In genomic region chr2:159933727-159934049, GRCh38 we compare ENCODE assay signal across 11 cellular contexts. TPM values are rescaled to one million over a fixed set of nuclear protein-coding genes. Genes with fewer than 3 reads are reported as not detected.
DNase-seq lines count a peak whose midpoint lies in the region; ATAC-seq lines count a peak whose summit lies in the region.
"Had no signal": no experiment of that assay in that cellular context is flagged by ENCODE, and none has a peak within 500 bp of the region (broad histone marks: within the 10 kb centered on the region; RNA-seq: fewer than 3 reads in every experiment).

No MANE protein-coding gene starts in this region.

- H3K9me3 ChIP-seq in GM23248 (ENCODE audit: low read depth), result no peaks in the 10 kb centered on the region

- H3K27me3 ChIP-seq in GM23248 (replicated peaks; ENCODE audit: insufficient read depth), result no peaks in the 10 kb centered on the region

- H4K20me1 ChIP-seq in GM23248 (ENCODE audit: insufficient read depth), result no peaks in the 10 kb centered on the region

- H3K4me3 Mint-ChIP-seq in activated naive CD8-positive, alpha-beta T cell treated with anti-CD3 and anti-CD28 coated beads, Interleukin-2, amount 50 U/mL, for 24 hours, result no peak overlapping the region
- H3K4me3 Mint-ChIP-seq: T-helper 17 cell had no signal

- H3K4me3 ChIP-seq in GM23248, result no peak overlapping the region

- H3K79me2 ChIP-seq in GM23248 (ENCODE audit: insufficient read depth), result no peaks in the 10 kb centered on the region

- no peaks in the 10 kb centered on the region for H3F3A ChIP-seq in GM23248 (ENCODE audit: insufficient read depth)

- peaks cover 2% of the 10 kb centered on the region for H3K4me1 Mint-ChIP-seq in activated naive CD8-positive, alpha-beta T cell treated with anti-CD3 and anti-CD28 coated beads, Interleukin-2, amount 50 U/mL, for 24 hours

- DNase-seq in GM04503 (ENCODE audit: low read depth), result peak; percentile 11
- DNase-seq in astrocyte of the hippocampus (ENCODE audit: low read depth, low spot score), result peak; percentile 13
- DNase-seq in activated naive CD8-positive, alpha-beta T cell treated with anti-CD3 and anti-CD28 coated beads, Interleukin-2, amount 50 U/mL, for 24 hours, result no peak
- no peak for DNase-seq in DMS53 treated with DMSO at 0.1 percent for 48 hours (lab: John Stamatoyannopoulos, UW; ENCODE audit: unreplicated experiment)
- DNase-seq in GM23248, result no peak
- DNase-seq: COR-L47, IMR-90, T-helper 17 cell had no signal

- H3K36me3 Mint-ChIP-seq in activated naive CD8-positive, alpha-beta T cell treated with anti-CD3 and anti-CD28 coated beads, Interleukin-2, amount 50 U/mL, for 24 hours (ENCODE audit: low read depth), result no peaks in the 10 kb centered on the region

- ATAC-seq in GM21367 (IDR thresholded peaks at IDR 0.05; ENCODE audit: unreplicated experiment) (peak; percentile 85), HG03280 (IDR thresholded peaks at IDR 0.05; ENCODE audit: unreplicated experiment) (peak; percentile 85), esophagus mucosa (no peak)
- no peak for ATAC-seq in activated naive CD8-positive, alpha-beta T cell treated with anti-CD3 and anti-CD28 coated beads, Interleukin-2, amount 50 U/mL, for 24 hours
- ATAC-seq: T-helper 17 cell had no signal

- H3K9me2 ChIP-seq in GM23248 (ENCODE audit: insufficient read depth), result no peaks in the 10 kb centered on the region

- H3K4me1 ChIP-seq in GM23248 (ENCODE audit: insufficient read depth), result no peaks in the 10 kb centered on the region

- no peak overlapping the region for H3K27ac Mint-ChIP-seq in activated naive CD8-positive, alpha-beta T cell treated with anti-CD3 and anti-CD28 coated beads, Interleukin-2, amount 50 U/mL, for 24 hours
- H3K27ac Mint-ChIP-seq: T-helper 17 cell had no signal

- no peaks in the 10 kb centered on the region for H3K27me3 Mint-ChIP-seq in activated naive CD8-positive, alpha-beta T cell treated with anti-CD3 and anti-CD28 coated beads, Interleukin-2, amount 50 U/mL, for 24 hours

- H3K4me2 ChIP-seq in GM23248 (ENCODE audit: unreplicated experiment), result no peak overlapping the region

- H3K27ac ChIP-seq in GM23248, result no peak overlapping the region

- H3K9ac ChIP-seq in GM23248, result no peak overlapping the region

- peaks cover 4% of the 10 kb centered on the region for H3K9me3 Mint-ChIP-seq in activated naive CD8-positive, alpha-beta T cell treated with anti-CD3 and anti-CD28 coated beads, Interleukin-2, amount 50 U/mL, for 24 hours

- WGBS in GM23248 (ENCODE audit: low coverage in 1 of 2, low lambda C conversion rate in 2 of 2, missing lambda C conversion rate in 2 of 2), 2 experiments, result 67 to 68% methylated on average over 2 of the region's 2 CpGs

- no peaks in the 10 kb centered on the region for H3K36me3 ChIP-seq in GM23248 (ENCODE audit: low read depth)

- no peak overlapping the region for H2AFZ ChIP-seq in GM23248

- in situ Hi-C loops in GM23248 (cut with MboI), result no loop called here

RNA-seq across cellular contexts. Expression of gene LY75, which starts 29.1 kb away (rescaled TPM):
- 7.6 TPM for total RNA-seq in esophagus mucosa
- total RNA-seq in GM23248 (2014; rRNA removed; shearing (Covaris generic)), result 0.38 and 0.65 TPM in 2 replicates
- polyA plus RNA-seq in GM23248 (2016; fragmentation: Nextera tagmentation; extraction: Ambion mirVana), result 0.58 and 0.69 TPM in 2 replicates
- total RNA-seq: IMR-90 had no signal
- polyA plus RNA-seq: IMR-90 had no signal

Comparison
In these comparisons a context has a peak if more than half of its experiments do, and no peak if none do; other contexts are left out.
1. DNase-seq: peak in GM04503 (single experiment) and astrocyte of the hippocampus (single experiment); none in activated naive CD8-positive, alpha-beta T cell treated with anti-CD3 and anti-CD28 coated beads, Interleukin-2, amount 50 U/mL, for 24 hours (single experiment), DMS53 treated with DMSO at 0.1 percent for 48 hours (single experiment) and GM23248 (single experiment).
2. ATAC-seq: peak in GM21367 (single experiment) and HG03280 (single experiment); none in activated naive CD8-positive, alpha-beta T cell treated with anti-CD3 and anti-CD28 coated beads, Interleukin-2, amount 50 U/mL, for 24 hours (single experiment) and esophagus mucosa (single experiment).